In the genomic region with DNA sequence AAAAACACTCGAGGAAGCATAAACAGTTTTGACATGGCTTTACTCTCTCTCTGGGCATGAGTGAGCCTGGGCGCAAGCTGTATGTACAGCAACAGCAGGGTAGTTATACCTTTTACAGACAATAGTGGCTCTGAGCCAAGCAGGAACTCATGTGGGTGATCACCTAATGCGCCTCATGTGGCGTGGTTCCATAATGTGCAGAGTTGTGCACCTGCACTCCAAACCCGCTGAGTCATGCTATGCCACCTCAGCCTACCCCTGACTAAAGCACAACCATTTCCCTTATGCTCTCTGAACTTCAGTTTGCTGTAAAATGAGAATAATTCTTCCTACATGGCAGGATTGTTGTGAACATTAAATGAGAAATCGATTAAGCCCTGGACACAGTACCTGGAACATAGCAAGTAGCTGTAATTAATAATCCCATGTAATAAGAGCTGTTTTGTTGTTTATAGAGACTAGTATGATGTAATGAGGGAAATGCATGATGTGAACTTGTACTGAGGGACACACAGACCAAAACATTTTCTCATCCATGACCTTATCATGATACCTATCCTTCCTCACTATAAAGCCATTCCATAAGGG, we compare ENCODE assay signal across 14 cellular contexts.
A peak's percentile ranks its signal among the peaks of the same experiment; 100 is the strongest.
DNase-seq lines count a peak whose midpoint lies in the region; ATAC-seq and TF ChIP-seq lines count a peak whose summit lies in the region.
"Had no signal": no experiment of that assay in that cellular context is flagged by ENCODE, and none has a peak within 500 bp of the region (broad histone marks: within the 10 kb centered on the region; RNA-seq: fewer than 3 reads in every experiment).

No MANE protein-coding gene starts in this region.

- H3K27ac ChIP-seq in RWPE1 = no peak overlapping the region
- no peak overlapping the region for H3K27ac ChIP-seq in caudate nucleus (ENCODE audit: low read depth, low read length)
- H3K27ac ChIP-seq: C4-2B, cardiac muscle cell had no signal

- TF ChIP-seq CTCF in GM12865 (IDR thresholded peaks at IDR 0.05; ENCODE audit: insufficient read depth, low read depth, low read length, missing control alignments) (no peak), fibroblast of mammary gland (conservative IDR thresholded peaks at IDR 0.05; ENCODE audit: control insufficient read depth, insufficient read depth, low read depth, low read length) (no peak), RWPE1 (conservative IDR thresholded peaks at IDR 0.05; ENCODE audit: low read depth) (no peak)

- DNase-seq in COLO668 (lab: John Stamatoyannopoulos, UW; ENCODE audit: unreplicated experiment) (peak; percentile 34), GM12865 (ENCODE audit: low read depth) (peak; percentile 16), RPMI7951 (ENCODE audit: low read depth) (peak; percentile 9), fibroblast of mammary gland (ENCODE audit: low read depth) (peak; percentile 30), RWPE1 (ENCODE audit: low spot score) (no peak), caudate nucleus (lab: John Stamatoyannopoulos, UW) (no peak)
- no peak for DNase-seq in activated CD8-positive, alpha-beta memory T cell treated with anti-CD3 and anti-CD28 coated beads for 24 hours
- DNase-seq: activated effector memory CD4-positive, alpha-beta T cell treated with anti-CD3 and anti-CD28 coated beads, Interleukin-2, amount 50 U/mL, for 16 hours; immature natural killer cell; NCI-H524 treated with DMSO at 0.1 percent for 48 hours had no signal

- ATAC-seq in HG03045 (IDR thresholded peaks at IDR 0.05; ENCODE audit: unreplicated experiment) = no peak

- POLR2A ChIA-PET in RWPE1 (lab: Yijun Ruan, JAX; ENCODE audit: low non-redundant PET) = no interaction called here

- CTCF ChIA-PET in RWPE1 (lab: Yijun Ruan, JAX) = interaction anchor here (0.7 to 1.2 kb wide), 2 partner anchors 107 to 969 kb away, joined by 3 read pairs; no protein-coding TSS in a partner anchor

- no peak overlapping the region for H3K4me3 ChIP-seq in GM12865 (ENCODE audit: low read depth, low read length)
- no peak overlapping the region for H3K4me3 ChIP-seq in fibroblast of mammary gland (ENCODE audit: control insufficient read depth, low read depth, low read length)
- H3K4me3 ChIP-seq: cardiac muscle cell, HAP-1 had no signal

Comparison
In these comparisons a context has a peak if more than half of its experiments do, and no peak if none do; other contexts are left out.
1. DNase-seq: peak in COLO668 (single experiment), GM12865 (single experiment), RPMI7951 (single experiment) and fibroblast of mammary gland (single experiment); none in activated CD8-positive, alpha-beta memory T cell treated with anti-CD3 and anti-CD28 coated beads for 24 hours (single experiment), RWPE1 (single experiment) and caudate nucleus (0 of 61).